Comparison of ENCODE assay signal across 20 cellular contexts in the genomic region with DNA sequence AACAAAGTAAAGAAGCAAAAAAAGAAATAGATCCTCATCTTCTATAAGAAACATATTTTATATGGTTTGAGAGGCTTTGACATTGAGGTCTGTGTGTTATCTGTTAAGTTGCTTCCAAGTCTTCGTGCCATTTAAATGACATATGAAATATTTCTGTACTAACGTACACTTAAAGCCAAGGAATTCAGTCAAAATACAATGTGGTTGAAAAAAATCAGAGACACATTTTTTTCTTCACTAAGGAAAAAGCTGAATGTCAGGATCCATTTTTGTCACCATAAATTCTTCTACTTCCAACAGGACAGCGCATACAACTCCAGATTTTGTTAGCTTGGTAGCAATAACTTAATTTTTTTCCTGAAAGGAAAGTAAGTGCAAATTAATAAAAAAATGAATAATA.
"Had no signal": no experiment of that assay in that cellular context is flagged by ENCODE, and none has a peak within 500 bp of the region (broad histone marks: within the 10 kb centered on the region; RNA-seq: fewer than 3 reads in every experiment).

No MANE protein-coding gene starts in this region.

- DNase-seq: Karpas-422, KG1, MG63, NCI-H1092, NCI-H1105 treated with DMSO at 0.1 percent for 48 hours, NCI-H1436, NCI-H187, NCI-H2029, NCI-H2081 treated with DMSO at 0.1 percent for 48 hours, NCI-H2171, NCI-H226, NCI-H446, NCI-H510A, NCI-H524 treated with DMSO at 0.1 percent for 48 hours, NCI-H69, NCI-H774, Right ventricle myocardium superior, RPMI8226, SIG-M5 had no signal

- H3K9me3 ChIP-seq: MG63, SJSA1 had no signal

- H3K4me1 ChIP-seq: SJSA1 had no signal

- H3K4me3 ChIP-seq: MG63, SJSA1 had no signal

- H3K27me3 ChIP-seq: MG63, SJSA1 had no signal

- H3K27ac ChIP-seq: SJSA1 had no signal
